In genomic region chrX:28205126-28205525, GRCh38 we compare ENCODE assay signal across 25 cellular contexts.
"Had no signal": no experiment of that assay in that cellular context is flagged by ENCODE, and none has a peak within 500 bp of the region (broad histone marks: within the 10 kb centered on the region; RNA-seq: fewer than 3 reads in every experiment).

No MANE protein-coding gene starts in this region.

- ATAC-seq: left ventricle myocardium superior; natural killer cell treated with Interleukin-12 subunit alpha and Interleukin-12 subunit beta and Interleukin-15 and Interleukin-18, amount 100 ng/mL, for 72 hours; right lobe of liver had no signal

- DNase-seq: effector CD8-positive, alpha-beta T cell; endodermal cell; erythroblast; esophagus squamous epithelium; hypothalamus; immature natural killer cell; islet precursor cell; kidney glomerular epithelial cell; left ventricle myocardium superior; lower lobe of right lung; naive B cell; right lobe of liver; small intestine; stimulated activated CD4-positive, alpha-beta T cell treated with anti-CD3 and anti-CD28 coated beads, Interleukin-12 subunit alpha, Interleukin-12 subunit beta, amount 100 ng/mL, for 4 hours; stimulated activated CD4-positive, alpha-beta T cell treated with anti-CD3 and anti-CD28 coated beads, Interleukin-1b, Interleukin-23, amount 100 ng/mL, for 48 hours; stimulated activated CD4-positive, alpha-beta T cell treated with anti-CD3 and anti-CD28 coated beads, Interleukin-4, amount 100 ng/mL, for 1 hour; stimulated activated CD8-positive, alpha-beta memory T cell treated with anti-CD3 and anti-CD28 coated beads, Interleukin-4, amount 100 ng/mL, for 48 hours; stimulated activated naive CD4-positive, alpha-beta T cell treated with Interleukin-2 at 50 U/mL for 16 hours; stomach; thyroid gland; trophoblast cell had no signal

- H3K27ac Mint-ChIP-seq: endodermal cell; immature natural killer cell; naive B cell; natural killer cell treated with Interleukin-12 subunit alpha and Interleukin-12 subunit beta and Interleukin-15 and Interleukin-18, amount 100 ng/mL, for 72 hours; progenitor cell of endocrine pancreas had no signal

- H3K4me1 Mint-ChIP-seq: immature natural killer cell, naive B cell had no signal

- H3K27me3 Mint-ChIP-seq: naive B cell; natural killer cell treated with Interleukin-12 subunit alpha and Interleukin-12 subunit beta and Interleukin-15 and Interleukin-18, amount 100 ng/mL, for 72 hours; progenitor cell of endocrine pancreas had no signal

- H3K9me3 Mint-ChIP-seq: neural crest cell had no signal

- H3K36me3 Mint-ChIP-seq: immature natural killer cell; naive B cell; natural killer cell treated with Interleukin-12 subunit alpha and Interleukin-12 subunit beta and Interleukin-15 and Interleukin-18, amount 100 ng/mL, for 72 hours had no signal

- H3K4me3 ChIP-seq: esophagus squamous epithelium, lower lobe of right lung, right lobe of liver, stomach, thyroid gland, vagina had no signal

- H3K4me3 Mint-ChIP-seq: immature natural killer cell; naive B cell; natural killer cell treated with Interleukin-12 subunit alpha and Interleukin-12 subunit beta and Interleukin-15 and Interleukin-18, amount 100 ng/mL, for 72 hours had no signal
